28 cellular contexts compared by ENCODE assay signal in the genomic region with DNA sequence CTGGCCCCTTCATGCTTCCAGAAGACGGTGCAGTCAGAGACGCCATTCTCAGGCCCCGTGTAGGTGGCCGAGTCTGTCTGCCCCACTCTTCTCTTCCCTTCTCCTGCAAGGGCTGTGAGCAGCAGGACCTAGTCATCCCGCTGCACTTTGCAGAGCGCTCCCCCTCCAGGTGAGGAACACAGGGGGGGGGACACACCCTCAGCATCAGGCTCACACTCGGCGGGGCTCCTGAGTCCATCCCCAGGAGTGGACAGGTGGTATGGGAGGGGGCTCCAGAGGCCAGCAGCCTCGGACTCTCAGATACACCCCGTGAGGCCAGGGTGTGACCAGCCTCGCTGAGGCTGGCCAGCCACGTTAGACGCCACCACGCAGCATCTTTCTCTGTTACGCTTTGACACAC.
"Had no signal": no experiment of that assay in that cellular context is flagged by ENCODE, and none has a peak within 500 bp of the region (broad histone marks: within the 10 kb centered on the region; RNA-seq: fewer than 3 reads in every experiment).

No MANE protein-coding gene starts in this region.

- H3K9me3 ChIP-seq: neutrophil, pancreas, psoas muscle, right lobe of liver, sigmoid colon, stomach, thoracic aorta, thyroid gland, upper lobe of left lung, vagina had no signal

- H3K36me3 Mint-ChIP-seq: natural killer cell; neural progenitor cell; stimulated activated effector memory CD8-positive, alpha-beta T cell treated with anti-CD3 and anti-CD28 coated beads, Interleukin-12 subunit alpha, Interleukin-12 subunit beta, amount 100 ng/mL, for 72 hours; stimulated activated naive B cell treated with anti-CD40 and anti-IgM and Interleukin-4, amounts not matched to agents 10 μg/mL and 1 μg/mL and 100 μg/mL, for 72 hours had no signal

- H3K4me2 ChIP-seq: neural progenitor cell had no signal

- H3K27ac ChIP-seq: neural progenitor cell, neutrophil, pancreas, psoas muscle, right lobe of liver, sigmoid colon, stomach, thoracic aorta, thyroid gland, tibial nerve, upper lobe of left lung, vagina had no signal

- DNase-seq: natural killer cell; nucleus accumbens; pancreas; psoas muscle; right cardiac atrium; right lobe of liver; sigmoid colon; small intestine; stimulated activated CD4-positive, alpha-beta T cell treated with anti-CD3 and anti-CD28 coated beads, Interleukin-15, amount 100 ng/mL, for 24 hours; stimulated activated CD4-positive, alpha-beta T cell treated with anti-CD3 and anti-CD28 coated beads, Interleukin-2, amount 100 ng/mL, for 24 hours; stimulated activated CD4-positive, alpha-beta T cell treated with anti-CD3 and anti-CD28 coated beads, Interleukin-2, amount 100 ng/mL, for 48 hours; stimulated activated CD4-positive, alpha-beta T cell treated with anti-CD3 and anti-CD28 coated beads, Interleukin-4, amount 100 ng/mL, for 24 hours; stimulated activated naive B cell treated with anti-CD40 and anti-IgM and Interleukin-4, amounts not matched to agents 10 μg/mL and 1 μg/mL and 100 μg/mL, for 72 hours; stimulated activated naive CD4-positive, alpha-beta T cell treated with Interleukin-2 at 50 U/mL for 16 hours; stomach; thyroid gland; trophoblast cell; upper lobe of left lung had no signal

- H3K4me3 ChIP-seq: neural progenitor cell, pancreas, psoas muscle, right lobe of liver, sigmoid colon, stomach, thoracic aorta, thyroid gland, tibial nerve, upper lobe of left lung, vagina had no signal

- H3K4me3 Mint-ChIP-seq: natural killer cell; nephron; neural progenitor cell; stimulated activated effector memory CD8-positive, alpha-beta T cell treated with anti-CD3 and anti-CD28 coated beads, Interleukin-12 subunit alpha, Interleukin-12 subunit beta, amount 100 ng/mL, for 72 hours; stimulated activated naive B cell treated with anti-CD40 and anti-IgM and Interleukin-4, amounts not matched to agents 10 μg/mL and 1 μg/mL and 100 μg/mL, for 72 hours; stimulated activated naive CD8-positive, alpha-beta T cell treated with anti-CD3 and anti-CD28 coated beads, Interleukin-15, Interleukin-2, amounts not matched to agents 100 ng/mL and 50 ng/mL, for 24 hours had no signal

- ATAC-seq: pancreas; psoas muscle; right cardiac atrium; right lobe of liver; stimulated activated effector memory CD8-positive, alpha-beta T cell treated with anti-CD3 and anti-CD28 coated beads, Interleukin-12 subunit alpha, Interleukin-12 subunit beta, amount 100 ng/mL, for 72 hours; stimulated activated naive B cell treated with anti-CD40 and anti-IgM and Interleukin-4, amounts not matched to agents 10 μg/mL and 1 μg/mL and 100 μg/mL, for 72 hours had no signal

- H2AFZ ChIP-seq: neural progenitor cell had no signal

- H3K27me3 ChIP-seq: neural progenitor cell, neutrophil, pancreas, right lobe of liver, sigmoid colon, thyroid gland, tibial nerve, upper lobe of left lung, vagina had no signal

- H3K9ac ChIP-seq: neural progenitor cell had no signal

- H3K4me1 Mint-ChIP-seq: natural killer cell; stimulated activated effector memory CD8-positive, alpha-beta T cell treated with anti-CD3 and anti-CD28 coated beads, Interleukin-12 subunit alpha, Interleukin-12 subunit beta, amount 100 ng/mL, for 72 hours; stimulated activated naive B cell treated with anti-CD40 and anti-IgM and Interleukin-4, amounts not matched to agents 10 μg/mL and 1 μg/mL and 100 μg/mL, for 72 hours had no signal

- H3K27ac Mint-ChIP-seq: natural killer cell; nephron; progenitor cell of endocrine pancreas; stimulated activated effector memory CD8-positive, alpha-beta T cell treated with anti-CD3 and anti-CD28 coated beads, Interleukin-12 subunit alpha, Interleukin-12 subunit beta, amount 100 ng/mL, for 72 hours; stimulated activated naive B cell treated with anti-CD40 and anti-IgM and Interleukin-4, amounts not matched to agents 10 μg/mL and 1 μg/mL and 100 μg/mL, for 72 hours; stimulated activated naive CD8-positive, alpha-beta T cell treated with anti-CD3 and anti-CD28 coated beads, Interleukin-15, Interleukin-2, amounts not matched to agents 100 ng/mL and 50 ng/mL, for 24 hours had no signal

- H3K27me3 Mint-ChIP-seq: progenitor cell of endocrine pancreas; stimulated activated naive CD8-positive, alpha-beta T cell treated with anti-CD3 and anti-CD28 coated beads, Interleukin-15, Interleukin-2, amounts not matched to agents 100 ng/mL and 50 ng/mL, for 24 hours had no signal

- FAIRE-seq: pancreas, small intestine, urothelium cell line had no signal

- H3K9me3 Mint-ChIP-seq: natural killer cell; neural progenitor cell; stimulated activated naive B cell treated with anti-CD40 and anti-IgM and Interleukin-4, amounts not matched to agents 10 μg/mL and 1 μg/mL and 100 μg/mL, for 72 hours; stimulated activated naive CD8-positive, alpha-beta T cell treated with anti-CD3 and anti-CD28 coated beads, Interleukin-15, Interleukin-2, amounts not matched to agents 100 ng/mL and 50 ng/mL, for 24 hours had no signal

- H3K4me1 ChIP-seq: pancreas, psoas muscle, right lobe of liver, sigmoid colon, stomach, thyroid gland, tibial nerve, upper lobe of left lung, vagina had no signal

- H3K36me3 ChIP-seq: neural progenitor cell, neutrophil, pancreas, right lobe of liver, sigmoid colon, stomach, thoracic aorta, thyroid gland, tibial nerve, upper lobe of left lung, vagina had no signal
